Comparison of ENCODE assay signal across 1 cellular context in genomic region chr4:138252551-138252950, GRCh38.
TF ChIP-seq lines count a peak whose summit lies in the region.

No MANE protein-coding gene starts in this region.

TF ChIP-seq in K562, 482 proteins besides CTCF, POLR2A, EP300 and RAD21 (continues in another document):
- TF ChIP-seq MAFK (IDR thresholded peaks at IDR 0.05; ENCODE audit: low read length) (peak; percentile 78), CREB1 (IDR thresholded peaks at IDR 0.05) (peak; percentile 22; the same call in 1 of the 2 replicates), CREB1 (CRISPR knock-in tag; IDR thresholded peaks at IDR 0.05) (no peak), ZNF316 (IDR thresholded peaks at IDR 0.05) (peak; percentile 90), ARID1B (IDR thresholded peaks at IDR 0.05) (peak; percentile 65), POLR2AphosphoS2 (IDR thresholded peaks at IDR 0.05; ENCODE audit: low read length) (no peak), CREM (IDR thresholded peaks at IDR 0.05; ENCODE audit: low read depth) (peak; percentile 13; the same call in 1 of the 2 replicates), CEBPG (CRISPR knock-in tag; IDR thresholded peaks at IDR 0.05) (no peak), CEBPG (tag; conservative IDR thresholded peaks at IDR 0.05 in 1 of 2, IDR thresholded peaks at IDR 0.05 in 1 of 2) (peak; percentile 57 to 73; a peak in 3 of 4 replicates), ATF7 (IDR thresholded peaks at IDR 0.05) (peak; percentile 39; the same call in 1 of the 2 replicates), MNT (conservative IDR thresholded peaks at IDR 0.05) (no peak), NKRF (IDR thresholded peaks at IDR 0.05; ENCODE audit: borderline replicate concordance) (no peak), ADNP (tag; IDR thresholded peaks at IDR 0.05) (peak; percentile 13; the same call in 1 of the 2 replicates), PKNOX1 (IDR thresholded peaks at IDR 0.05) (peak; percentile 62), NFE2L1 (tag; IDR thresholded peaks at IDR 0.05; ENCODE audit: borderline replicate concordance, low read depth) (peak; percentile 13; the same call in 1 of the 2 replicates), NFYB (IDR thresholded peaks at IDR 0.05; ENCODE audit: extremely low read depth, insufficient read length) (no peak), NFE2 (IDR thresholded peaks at IDR 0.05; ENCODE audit: low read depth) (peak; percentile 96), FOXJ3 (CRISPR knock-in tag; IDR thresholded peaks at IDR 0.05) (no peak), HNRNPL (IDR thresholded peaks at IDR 0.05; ENCODE audit: low read depth, low read length) (no peak), ZNF583 (CRISPR knock-in tag; IDR thresholded peaks at IDR 0.05) (no peak), NR2F6 (CRISPR knock-in tag; IDR thresholded peaks at IDR 0.05) (no peak), C11orf30 (IDR thresholded peaks at IDR 0.05; ENCODE audit: low read depth) (peak; percentile 86), BCOR (IDR thresholded peaks at IDR 0.05) (no peak), ZNF592 (IDR thresholded peaks at IDR 0.05) (0 out of 2 replicates have a peak, but pooled peaks have one; percentile 30)
- TF ChIP-seq, protein P1, sequence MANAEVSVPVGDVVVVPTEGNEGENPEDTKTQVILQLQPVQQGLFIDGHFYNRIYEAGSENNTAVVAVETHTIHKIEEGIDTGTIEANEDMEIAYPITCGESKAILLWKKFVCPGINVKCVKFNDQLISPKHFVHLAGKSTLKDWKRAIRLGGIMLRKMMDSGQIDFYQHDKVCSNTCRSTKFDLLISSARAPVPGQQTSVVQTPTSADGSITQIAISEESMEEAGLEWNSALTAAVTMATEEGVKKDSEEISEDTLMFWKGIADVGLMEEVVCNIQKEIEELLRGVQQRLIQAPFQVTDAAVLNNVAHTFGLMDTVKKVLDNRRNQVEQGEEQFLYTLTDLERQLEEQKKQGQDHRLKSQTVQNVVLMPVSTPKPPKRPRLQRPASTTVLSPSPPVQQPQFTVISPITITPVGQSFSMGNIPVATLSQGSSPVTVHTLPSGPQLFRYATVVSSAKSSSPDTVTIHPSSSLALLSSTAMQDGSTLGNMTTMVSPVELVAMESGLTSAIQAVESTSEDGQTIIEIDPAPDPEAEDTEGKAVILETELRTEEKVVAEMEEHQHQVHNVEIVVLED (CRISPR knock-in tag; IDR thresholded peaks at IDR 0.05), result no peak
- TF ChIP-seq, protein P2, sequence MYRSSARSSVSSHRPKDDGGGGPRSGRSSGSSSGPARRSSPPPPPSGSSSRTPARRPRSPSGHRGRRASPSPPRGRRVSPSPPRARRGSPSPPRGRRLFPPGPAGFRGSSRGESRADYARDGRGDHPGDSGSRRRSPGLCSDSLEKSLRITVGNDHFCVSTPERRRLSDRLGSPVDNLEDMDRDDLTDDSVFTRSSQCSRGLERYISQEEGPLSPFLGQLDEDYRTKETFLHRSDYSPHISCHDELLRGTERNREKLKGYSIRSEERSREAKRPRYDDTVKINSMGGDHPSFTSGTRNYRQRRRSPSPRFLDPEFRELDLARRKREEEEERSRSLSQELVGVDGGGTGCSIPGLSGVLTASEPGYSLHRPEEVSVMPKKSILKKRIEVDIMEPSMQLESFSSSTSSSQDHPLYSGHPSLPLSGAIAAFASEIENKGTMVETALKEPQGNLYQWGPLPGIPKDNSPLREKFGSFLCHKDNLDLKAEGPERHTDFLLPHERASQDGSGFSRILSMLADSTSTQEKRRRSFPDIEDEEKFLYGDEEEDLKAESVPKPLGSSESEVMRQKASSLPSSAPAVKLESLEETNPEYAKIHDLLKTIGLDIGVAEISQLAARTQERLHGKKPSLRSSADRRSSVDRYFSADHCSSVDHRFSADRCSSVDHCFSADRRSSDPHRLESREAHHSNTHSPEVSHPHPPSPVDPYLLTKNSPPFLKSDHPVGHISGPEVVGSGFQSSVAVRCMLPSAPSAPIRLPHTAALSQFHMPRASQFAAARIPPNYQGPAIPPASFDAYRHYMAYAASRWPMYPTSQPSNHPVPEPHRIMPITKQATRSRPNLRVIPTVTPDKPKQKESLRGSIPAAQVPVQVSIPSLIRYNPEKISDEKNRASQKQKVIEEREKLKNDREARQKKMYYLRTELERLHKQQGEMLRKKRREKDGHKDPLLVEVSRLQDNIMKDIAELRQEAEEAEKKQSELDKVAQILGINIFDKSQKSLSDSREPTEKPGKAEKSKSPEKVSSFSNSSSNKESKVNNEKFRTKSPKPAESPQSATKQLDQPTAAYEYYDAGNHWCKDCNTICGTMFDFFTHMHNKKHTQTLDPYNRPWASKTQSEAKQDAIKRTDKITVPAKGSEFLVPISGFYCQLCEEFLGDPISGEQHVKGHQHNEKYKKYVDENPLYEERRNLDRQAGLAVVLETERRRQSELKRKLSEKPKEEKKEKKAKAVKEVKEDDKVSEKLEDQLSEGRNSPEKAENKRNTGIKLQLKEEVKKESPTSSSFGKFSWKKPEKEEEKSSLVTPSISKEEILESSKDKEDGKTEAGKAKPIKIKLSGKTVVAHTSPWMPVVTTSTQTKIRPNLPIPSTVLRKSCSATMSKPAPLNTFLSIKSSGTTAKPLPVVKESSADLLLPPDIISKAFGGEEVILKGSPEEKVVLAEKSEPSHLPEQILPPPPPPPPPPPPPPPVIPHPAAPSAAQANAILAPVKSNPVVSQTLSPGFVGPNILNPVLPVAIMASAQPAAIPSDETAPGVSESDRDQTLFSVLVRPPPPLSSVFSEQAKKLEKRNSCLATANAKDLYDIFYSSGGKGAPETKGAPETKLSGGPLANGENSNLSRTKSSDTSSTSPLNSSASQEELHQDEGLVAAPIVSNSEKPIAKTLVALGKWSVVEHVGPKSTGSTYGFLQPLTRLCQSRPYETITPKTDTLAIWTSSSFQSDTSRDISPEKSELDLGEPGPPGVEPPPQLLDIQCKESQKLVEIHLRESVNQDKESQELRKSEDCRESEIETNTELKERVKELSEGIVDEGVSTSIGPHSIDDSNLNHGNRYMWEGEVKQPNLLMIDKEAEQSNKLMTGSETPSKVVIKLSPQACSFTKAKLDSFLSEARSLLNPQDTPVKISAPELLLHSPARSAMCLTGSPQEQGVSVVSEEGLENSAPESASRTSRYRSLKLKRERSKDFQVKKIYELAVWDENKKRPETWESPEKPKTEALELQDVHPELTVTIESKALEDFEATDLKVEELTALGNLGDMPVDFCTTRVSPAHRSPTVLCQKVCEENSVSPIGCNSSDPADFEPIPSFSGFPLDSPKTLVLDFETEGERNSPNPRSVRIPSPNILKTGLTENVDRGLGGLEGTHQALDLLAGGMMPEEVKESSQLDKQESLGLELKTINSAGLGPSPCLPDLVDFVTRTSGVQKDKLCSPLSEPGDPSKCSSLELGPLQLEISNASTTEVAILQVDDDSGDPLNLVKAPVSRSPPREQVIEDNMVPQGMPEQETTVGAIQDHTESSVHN (IDR thresholded peaks at IDR 0.05; ENCODE audit: borderline replicate concordance in 1 of 2, low read depth in 1 of 2), result peak in 1 of 2 experiments; percentile 61; a peak in 1 of 4 replicates
